Comparison of ENCODE assay signal across 9 cellular contexts in genomic region chr3:184155644-184156521, GRCh38. TPM values are rescaled to one million over a fixed set of nuclear protein-coding genes. Genes with fewer than 3 reads are reported as not detected.
A peak's percentile ranks its signal among the peaks of the same experiment; 100 is the strongest.
DNase-seq lines count a peak whose midpoint lies in the region; FAIRE-seq and TF ChIP-seq lines count a peak whose summit lies in the region.
"Had no signal": no experiment of that assay in that cellular context is flagged by ENCODE, and none has a peak within 500 bp of the region (broad histone marks: within the 10 kb centered on the region; RNA-seq: fewer than 3 reads in every experiment).

No MANE protein-coding gene starts in this region.

- no peak for TF ChIP-seq POLR2A in GM12891 (IDR thresholded peaks at IDR 0.05; ENCODE audit: low read depth, low read length)

- H4K20me1 ChIP-seq in fibroblast of lung (ENCODE audit: control insufficient read depth, extremely low read depth, insufficient read depth, low read length), result no peaks in the 10 kb centered on the region

- H3K4me1 Mint-ChIP-seq in nephron, result peaks cover 46% of the 10 kb centered on the region

- H3K4me3 Mint-ChIP-seq in nephron, result peak overlapping the region; percentile 94 to 100 (median 99)

- TF ChIP-seq CTCF in fibroblast of lung (conservative IDR thresholded peaks at IDR 0.05 in 1 of 2, IDR thresholded peaks at IDR 0.05 in 1 of 2; ENCODE audit: low read depth in 1 of 2, low read length in 2 of 2) (no peak), nephron (IDR thresholded peaks at IDR 0.05; ENCODE audit: unreplicated experiment in 3 of 3) (no peak)

- WGBS in urinary bladder, result under 1% methylated on average over 47 of the region's 47 CpGs

- no peaks in the 10 kb centered on the region for H3K27me3 ChIP-seq in fibroblast of lung (ENCODE audit: control insufficient read depth, insufficient read depth, low read length)

- no peaks in the 10 kb centered on the region for H3K27me3 Mint-ChIP-seq in nephron (ENCODE audit: low read depth)

- peak overlapping the region; percentile 58 to 88 (median 73) for H3K4me3 ChIP-seq in fibroblast of lung (replicated peaks in 1 of 4; ENCODE audit: control extremely low read depth in 1 of 4, insufficient read depth in 1 of 4, low read depth in 3 of 4, low read length in 4 of 4)
- peak overlapping the region; percentile 78 for H3K4me3 ChIP-seq in urinary bladder (ENCODE audit: low read depth, low read length)

- FAIRE-seq in GM12891 (lab: Jason Lieb, UNC), result peak; percentile 33
- FAIRE-seq: endometrium had no signal

- H3K27ac Mint-ChIP-seq in nephron, result peak overlapping the region; percentile 94 to 99 (median 98)

- peaks cover 49% of the 10 kb centered on the region for H3K79me2 ChIP-seq in fibroblast of lung (ENCODE audit: control insufficient read depth, insufficient read depth, low read length)

- H3K4me2 ChIP-seq in fibroblast of lung (ENCODE audit: extremely low read depth, insufficient read depth, low read length), result peak overlapping the region; percentile 99

- peak overlapping the region; percentile 79 for H3K9ac ChIP-seq in fibroblast of lung (ENCODE audit: insufficient read depth, low read length)

- no peaks in the 10 kb centered on the region for H3K9me3 ChIP-seq in fibroblast of lung (ENCODE audit: control insufficient read depth, insufficient read depth, low read depth, low read length)

- peaks cover 5% of the 10 kb centered on the region for H3K4me1 ChIP-seq in fibroblast of lung (ENCODE audit: control insufficient read depth, extremely low read depth, insufficient read depth, low read length)
- no peaks in the 10 kb centered on the region for H3K4me1 ChIP-seq in urinary bladder (ENCODE audit: insufficient read depth)

- DNase-seq in GM12891 (ENCODE audit: insufficient read length, low spot score), result no peak
- DNase-seq in HCEC 1CT, result peak; percentile 40
- DNase-seq in NCI-H146 (lab: John Stamatoyannopoulos, UW), result peak; percentile 63
- peak; percentile 51 for DNase-seq in activated T-cell treated with anti-CD3 and anti-CD28 coated beads for 48 hours (ENCODE audit: low read depth)
- peak; percentile 26 to 42 for DNase-seq in fibroblast of lung (ENCODE audit: low read depth in 2 of 2)
- no peak for DNase-seq in COR-L47 (lab: John Stamatoyannopoulos, UW)

- no peaks in the 10 kb centered on the region for H3K9me3 Mint-ChIP-seq in nephron

- H3K27ac ChIP-seq in fibroblast of lung (ENCODE audit: insufficient read depth, low read length), result peak overlapping the region; percentile 77
- H3K27ac ChIP-seq in urinary bladder (ENCODE audit: low read depth), result peak overlapping the region; percentile 83

- peaks cover 9% of the 10 kb centered on the region for H3K36me3 Mint-ChIP-seq in nephron (ENCODE audit: low read depth)

- no peaks in the 10 kb centered on the region for H3K36me3 ChIP-seq in fibroblast of lung (ENCODE audit: control insufficient read depth, insufficient read depth, low read length)
- no peaks in the 10 kb centered on the region for H3K36me3 ChIP-seq in urinary bladder (ENCODE audit: insufficient read depth)

- H2AFZ ChIP-seq in fibroblast of lung (ENCODE audit: low read length), result peak overlapping the region; percentile 66

TF ChIP-seq in GM12891, 5 proteins besides CTCF, POLR2A, EP300 and RAD21:
- no peak for TF ChIP-seq POLR2AphosphoS5 (IDR thresholded peaks at IDR 0.05; ENCODE audit: low read depth, low read length)
- TF ChIP-seq POU2F2 (IDR thresholded peaks at IDR 0.05; ENCODE audit: low read depth, low read length), result no peak; the same call in 1 of the 2 replicates
TF ChIP-seq in GM12891: peak in this region for 0.

RNA-seq across cellular contexts. Expression of gene DVL3, which starts 0.7 kb away (rescaled TPM):
- 21.4 TPM for polyA plus RNA-seq in GM12891 (2012; ENCODE audit: low read depth, missing spikeins)
- total RNA-seq in fibroblast of lung (32.4 and 33.7 TPM in 2 replicates), urinary bladder (25.2 TPM)
- polyA plus RNA-seq in fibroblast of lung (16.5 and 19.8 TPM in 2 replicates), urinary bladder (62.2 TPM)
- polyA plus RNA-seq in fibroblast of lung (2012), result 25.9 and 39.9 TPM in 2 replicates
- 47.8 and 83.9 TPM in 2 replicates for polyA minus RNA-seq in fibroblast of lung (ENCODE audit: low replicate concordance)

RNA-seq across cellular contexts. Expression of gene AP2M1, which starts 18.8 kb away (rescaled TPM):
- 183 TPM for polyA plus RNA-seq in GM12891 (2012; ENCODE audit: low read depth, missing spikeins)
- total RNA-seq in fibroblast of lung, result 362 and 430 TPM in 2 replicates
- 746 and 902 TPM in 2 replicates for polyA plus RNA-seq in fibroblast of lung
- polyA plus RNA-seq in fibroblast of lung (2012), result 686 and 750 TPM in 2 replicates
- 745 and 1,352 TPM in 2 replicates for polyA minus RNA-seq in fibroblast of lung (ENCODE audit: low replicate concordance)
- total RNA-seq in urinary bladder, result 195 TPM
- 466 TPM for polyA plus RNA-seq in urinary bladder

RNA-seq across cellular contexts. Expression of gene EIF2B5, which starts 20.7 kb away (rescaled TPM):
- 33.8 TPM for polyA plus RNA-seq in GM12891 (2012; ENCODE audit: low read depth, missing spikeins)
- total RNA-seq in fibroblast of lung, result 23.4 and 26.9 TPM in 2 replicates
- polyA plus RNA-seq in fibroblast of lung, result 23.8 and 26.7 TPM in 2 replicates
- 19.0 and 26.5 TPM in 2 replicates for polyA plus RNA-seq in fibroblast of lung (2012)
- polyA minus RNA-seq in fibroblast of lung (ENCODE audit: low replicate concordance), result 24.8 and 27.7 TPM in 2 replicates
- total RNA-seq in urinary bladder, result 34.2 TPM
- 38.2 TPM for polyA plus RNA-seq in urinary bladder

RNA-seq across cellular contexts. Expression of gene ABCF3, which starts 30.1 kb away (rescaled TPM):
- polyA plus RNA-seq in GM12891 (2012; ENCODE audit: low read depth, missing spikeins), result 29.8 TPM
- 63.9 and 65.1 TPM in 2 replicates for total RNA-seq in fibroblast of lung
- polyA plus RNA-seq in fibroblast of lung, result 31.3 and 40.2 TPM in 2 replicates
- polyA plus RNA-seq in fibroblast of lung (2012), result 32.5 and 41.7 TPM in 2 replicates
- 146 and 162 TPM in 2 replicates for polyA minus RNA-seq in fibroblast of lung (ENCODE audit: low replicate concordance)
- 27.4 TPM for total RNA-seq in urinary bladder
- polyA plus RNA-seq in urinary bladder, result 38.8 TPM

RNA-seq across cellular contexts. Expression of gene HTR3E, which starts 59.0 kb away (rescaled TPM):
- not detected for polyA plus RNA-seq in GM12891 (2012; ENCODE audit: low read depth, missing spikeins)
- total RNA-seq in fibroblast of lung, result not detected in 2 replicates
- not detected in 2 replicates for polyA plus RNA-seq in fibroblast of lung
- not detected in 2 replicates for polyA plus RNA-seq in fibroblast of lung (2012)
- polyA minus RNA-seq in fibroblast of lung (ENCODE audit: low replicate concordance), result not detected in 2 replicates
- total RNA-seq in urinary bladder, result not detected
- polyA plus RNA-seq in urinary bladder, result not detected

Comparison
In these comparisons a context has a peak if more than half of its experiments do, and no peak if none do; other contexts are left out.
1. DNase-seq: peak in HCEC 1CT (single experiment), NCI-H146 (single experiment), activated T-cell treated with anti-CD3 and anti-CD28 coated beads for 48 hours (single experiment) and fibroblast of lung (2 of 2); none in GM12891 (single experiment) and COR-L47 (single experiment).